In genomic region chr4:143374771-143375170, GRCh38 we compare ENCODE assay signal across 14 cellular contexts. TPM values are rescaled to one million over a fixed set of nuclear protein-coding genes. Genes with fewer than 3 reads are reported as not detected.
DNase-seq lines count a peak whose midpoint lies in the region; TF ChIP-seq lines count a peak whose summit lies in the region.
"Had no signal": no experiment of that assay in that cellular context is flagged by ENCODE, and none has a peak within 500 bp of the region (broad histone marks: within the 10 kb centered on the region; RNA-seq: fewer than 3 reads in every experiment).

No MANE protein-coding gene starts in this region.

- peak overlapping the region in 4 of 11 experiments; percentile 11 to 85 (median 22); a peak in 3 of 22 replicates for H3K27ac ChIP-seq in BLaER1 treated with 17β-estradiol and CSF1 and Interleukin-3, amounts not matched to agents 10 nM and 100 nM
- H3K27ac ChIP-seq in OCI-LY3 (ENCODE audit: low read length) = peak overlapping the region; percentile 91
- peak overlapping the region; percentile 19 for H3K27ac ChIP-seq in layer of hippocampus (ENCODE audit: low read depth, low read length)
- H3K27ac ChIP-seq in substantia nigra (ENCODE audit: low read depth, low read length, poor library complexity, severe bottlenecking) = peak overlapping the region; percentile 44

- no peak overlapping the region for H3K4me3 ChIP-seq in BLaER1 treated with 17β-estradiol and CSF1 and Interleukin-3, amounts not matched to agents 10 nM and 100 nM
- H3K4me3 ChIP-seq in OCI-LY3 (ENCODE audit: low read length) = no peak overlapping the region

- H3K36me3 ChIP-seq in BLaER1 treated with 17β-estradiol and CSF1 and Interleukin-3, amounts not matched to agents 10 nM and 100 nM = peaks cover 0 to 7% (median 6%) of the 10 kb centered on the region in 11 experiments; a peak in 13 of 22 replicates
- H3K36me3 ChIP-seq in OCI-LY3 (replicated peaks; ENCODE audit: low read depth, low read length) = peaks cover 6% of the 10 kb centered on the region

- no peak for DNase-seq in substantia nigra (lab: John Stamatoyannopoulos, UW)
- DNase-seq in SK-N-DZ (ENCODE audit: low spot score) = no peak
- no peak for DNase-seq in T-helper 1 cell
- DNase-seq in dermis blood vessel endothelial cell = no peak
- DNase-seq in putamen (ENCODE audit: low spot score) = no peak
- DNase-seq: C1 segment of cervical spinal cord, Kasumi-1, NCI-H1417 treated with DMSO at 0.1 percent for 48 hours, NCI-H2029, NCI-H510A, NCI-H774 had no signal

- peaks cover 62 to 81% (median 71%) of the 10 kb centered on the region in 10 experiments for H3K4me1 ChIP-seq in BLaER1 treated with 17β-estradiol and CSF1 and Interleukin-3, amounts not matched to agents 10 nM and 100 nM
- peaks cover 79% of the 10 kb centered on the region for H3K4me1 ChIP-seq in OCI-LY3 (ENCODE audit: low read length)

- no peaks in the 10 kb centered on the region for H3K27me3 ChIP-seq in BLaER1 treated with 17β-estradiol and CSF1 and Interleukin-3, amounts not matched to agents 10 nM and 100 nM
- H3K27me3 ChIP-seq in OCI-LY3 (ENCODE audit: low read depth, low read length) (no peaks in the 10 kb centered on the region), layer of hippocampus (ENCODE audit: control insufficient read depth, insufficient read depth, low read length) (no peaks in the 10 kb centered on the region)

- TF ChIP-seq CTCF in OCI-LY3 (IDR thresholded peaks at IDR 0.05; ENCODE audit: low read depth, low read length) = no peak

- peak overlapping the region; percentile 68 to 89 (median 82); a peak in 18 of 22 replicates for H3K4me2 ChIP-seq in BLaER1 treated with 17β-estradiol and CSF1 and Interleukin-3, amounts not matched to agents 10 nM and 100 nM
- H3K4me2 ChIP-seq in OCI-LY3 (ENCODE audit: low read length) = peak overlapping the region; percentile 83

- peaks cover 78% of the 10 kb centered on the region for H3K79me2 ChIP-seq in OCI-LY3 (ENCODE audit: low read length)

- peak overlapping the region in 3 of 11 experiments; percentile 26 to 46 (median 40); a peak in 1 of 22 replicates for H3K9ac ChIP-seq in BLaER1 treated with 17β-estradiol and CSF1 and Interleukin-3, amounts not matched to agents 10 nM and 100 nM
- peak overlapping the region; percentile 84 for H3K9ac ChIP-seq in OCI-LY3 (ENCODE audit: low read length)

- H4K20me1 ChIP-seq in BLaER1 treated with 17β-estradiol and CSF1 and Interleukin-3, amounts not matched to agents 10 nM and 100 nM = peaks cover 0 to 21% (median 0%) of the 10 kb centered on the region in 11 experiments; a peak in 8 of 22 replicates
- no peaks in the 10 kb centered on the region for H4K20me1 ChIP-seq in OCI-LY3 (ENCODE audit: insufficient read depth, low read length)

- no peak overlapping the region for H2AFZ ChIP-seq in OCI-LY3 (ENCODE audit: low read depth, low read length)

- H3K9me3 ChIP-seq in BLaER1 treated with 17β-estradiol and CSF1 and Interleukin-3, amounts not matched to agents 10 nM and 100 nM (replicated peaks in 1 of 11) = peaks cover 0 to 14% (median 11%) of the 10 kb centered on the region in 11 experiments; a peak in 20 of 22 replicates
- no peaks in the 10 kb centered on the region for H3K9me3 ChIP-seq in OCI-LY3 (ENCODE audit: insufficient read depth, low read length)

RNA-seq across cellular contexts. Expression of gene GAB1, which starts 38.1 kb away (rescaled TPM):
- polyA plus RNA-seq in SK-N-DZ (2014; cell fraction: cytosol; rRNA removed) = 6.3 and 6.6 TPM in 2 replicates
- polyA plus RNA-seq in SK-N-DZ (2014; cell fraction: nucleus; rRNA removed) = 7.7 and 13.0 TPM in 2 replicates
- 25.8 and 34.5 TPM in 2 replicates for total RNA-seq in dermis blood vessel endothelial cell
